ENCODE assay signal across 8 cellular contexts in genomic region chr9:112601-113467, GRCh38. TPM values are rescaled to one million over a fixed set of nuclear protein-coding genes. Genes with fewer than 3 reads are reported as not detected.
DNase-seq lines count a peak whose midpoint lies in the region; ATAC-seq, FAIRE-seq and TF ChIP-seq lines count a peak whose summit lies in the region.
"Not testable (repeated sequence)": the region's sequence is repeated elsewhere in the genome, so short reads cannot be mapped to it uniquely, and the experiment has no call there.

No MANE protein-coding gene starts in this region.

- H3K4me3 ChIP-seq in Caco-2 (ENCODE audit: low read depth, low read length) = peak overlapping the region; percentile 45
- H3K4me3 ChIP-seq in endodermal cell (ENCODE audit: low read length) = peak overlapping the region; percentile 64
- peak overlapping the region in 2 of 4 donors; percentile 36 to 51 for H3K4me3 ChIP-seq in pancreas
- H3K4me3 ChIP-seq in tibial artery = peak overlapping the region; percentile 39 to 53

- H3K9ac ChIP-seq in endodermal cell (ENCODE audit: extremely low read depth, low read length, poor library complexity, severe bottlenecking) = not testable (repeated sequence)

- not testable (repeated sequence) for FAIRE-seq in pancreas (lab: Jason Lieb, UNC)

- POLR2A ChIA-PET in Caco-2 (lab: Charles Lee) = not testable (repeated sequence)

- peak; percentile 11 for ATAC-seq in HG03432 (IDR thresholded peaks at IDR 0.05; ENCODE audit: unreplicated experiment)
- not testable (repeated sequence) for ATAC-seq in T-helper 17 cell; memory B cell (ENCODE audit: low read depth)
- ATAC-seq in pancreas = peak in 3 of 4 donors; percentile 11 to 39 (median 13)

- not testable (repeated sequence) for BruUV-seq in Caco-2 (replicated peaks; lab: Mats Ljungman, UMichigan)

- 0 to 7% methylated on average over 8 to 48 of the region's 54 CpGs for WGBS in endodermal cell (ENCODE audit: insufficient coverage in 1 of 2, insufficient read length in 1 of 2), 2 experiments
- 12 to 14% methylated on average over 35 to 50 of the region's 54 CpGs for WGBS in pancreas, 2 donors

- not testable (repeated sequence) for H3K27me3 Mint-ChIP-seq in Caco-2 (ENCODE audit: insufficient read depth, unreplicated experiment)
- H3K27me3 Mint-ChIP-seq in T-helper 17 cell = peaks cover 22% of the 10 kb centered on the region
- peaks cover 30% of the 10 kb centered on the region for H3K27me3 Mint-ChIP-seq in activated naive CD4-positive, alpha-beta T cell treated with anti-CD3 and anti-CD28 coated beads for 36 hours (ENCODE audit: low read depth)
- H3K27me3 Mint-ChIP-seq in endodermal cell (ENCODE audit: insufficient read depth) = peaks cover 90% of the 10 kb centered on the region
- H3K27me3 Mint-ChIP-seq in memory B cell = peaks cover 11% of the 10 kb centered on the region

- CTCF ChIA-PET in Caco-2 (lab: Charles Lee); activated naive CD4-positive, alpha-beta T cell treated with anti-CD3 and anti-CD28 coated beads for 36 hours (lab: Charles Lee): not testable (repeated sequence)

- not testable (repeated sequence) for DNase-seq in Caco-2; T-helper 17 cell; activated naive CD4-positive, alpha-beta T cell treated with anti-CD3 and anti-CD28 coated beads for 36 hours; pancreas; tibial artery
- DNase-seq in endodermal cell (peak; percentile 58), memory B cell (ENCODE audit: low spot score in 2 of 2) (peak; percentile 16 to 24)

- H3K36me3 Mint-ChIP-seq in Caco-2 (ENCODE audit: insufficient read depth, unreplicated experiment); T-helper 17 cell (ENCODE audit: low read depth); activated naive CD4-positive, alpha-beta T cell treated with anti-CD3 and anti-CD28 coated beads for 36 hours (ENCODE audit: low read depth); endodermal cell (ENCODE audit: low read depth); memory B cell: not testable (repeated sequence)

- H3K4me1 ChIP-seq in Caco-2; endodermal cell (ENCODE audit: control insufficient read depth, insufficient read depth, low read length); pancreas: not testable (repeated sequence)
- peaks cover 0 to 29% (median 17%) of the 10 kb centered on the region in 4 donors for H3K4me1 ChIP-seq in tibial artery

- H3K4me1 Mint-ChIP-seq in Caco-2 (ENCODE audit: low read depth, unreplicated experiment) = peaks cover 13% of the 10 kb centered on the region
- H3K4me1 Mint-ChIP-seq in T-helper 17 cell = peaks cover 15% of the 10 kb centered on the region
- H3K4me1 Mint-ChIP-seq in activated naive CD4-positive, alpha-beta T cell treated with anti-CD3 and anti-CD28 coated beads for 36 hours (ENCODE audit: low read depth) = peaks cover 21% of the 10 kb centered on the region
- H3K4me1 Mint-ChIP-seq in endodermal cell = not testable (repeated sequence)
- peaks cover 12% of the 10 kb centered on the region for H3K4me1 Mint-ChIP-seq in memory B cell

- H3K27ac Mint-ChIP-seq in Caco-2 (ENCODE audit: unreplicated experiment); activated naive CD4-positive, alpha-beta T cell treated with anti-CD3 and anti-CD28 coated beads for 36 hours; endodermal cell; memory B cell: not testable (repeated sequence)
- H3K27ac Mint-ChIP-seq in T-helper 17 cell = peak overlapping the region; percentile 2

- not testable (repeated sequence) for H3K9me3 Mint-ChIP-seq in Caco-2 (ENCODE audit: unreplicated experiment); activated naive CD4-positive, alpha-beta T cell treated with anti-CD3 and anti-CD28 coated beads for 36 hours; endodermal cell; memory B cell

- H3K36me3 ChIP-seq in Caco-2 (ENCODE audit: control insufficient read depth, insufficient read depth, low read length); endodermal cell (ENCODE audit: control insufficient read depth, insufficient read depth, low read length); pancreas; tibial artery: not testable (repeated sequence)

- intact Hi-C loops in Caco-2 (cut with micrococcal nuclease; ENCODE audit: unreplicated experiment); activated naive CD4-positive, alpha-beta T cell treated with anti-CD3 and anti-CD28 coated beads for 36 hours (cut with micrococcal nuclease); pancreas (cut with DNase I); tibial artery (cut with DNase I; ENCODE audit: low total_unique reads): not testable (repeated sequence)

- not testable (repeated sequence) for TF ChIP-seq CTCF in Caco-2 (IDR thresholded peaks at IDR 0.05; ENCODE audit: insufficient read depth in 1 of 2, low read depth in 1 of 2, low read length in 1 of 2, severe bottlenecking in 1 of 2, unreplicated experiment in 1 of 2); endodermal cell (conservative IDR thresholded peaks at IDR 0.05); pancreas (IDR thresholded peaks at IDR 0.05); tibial artery (IDR thresholded peaks at IDR 0.05)

- not testable (repeated sequence) for H3K27me3 ChIP-seq in Caco-2 (replicated peaks; ENCODE audit: control insufficient read depth, insufficient read depth, low read length)
- H3K27me3 ChIP-seq in endodermal cell (ENCODE audit: control insufficient read depth, insufficient read depth, low read length, poor library complexity, severe bottlenecking) = peaks cover 99% of the 10 kb centered on the region
- peaks cover 0 to 25% (median 6%) of the 10 kb centered on the region in 4 donors for H3K27me3 ChIP-seq in pancreas
- H3K27me3 ChIP-seq in tibial artery = peaks cover 0 to 57% of the 10 kb centered on the region in 2 donors

- H3K9me3 ChIP-seq in Caco-2; T-helper 17 cell (ENCODE audit: control insufficient read depth, low read length, poor library complexity, severe bottlenecking); endodermal cell (ENCODE audit: control insufficient read depth, low read length); pancreas; tibial artery: not testable (repeated sequence)

- H3K4me3 Mint-ChIP-seq in Caco-2 (ENCODE audit: unreplicated experiment) (peak overlapping the region; percentile 71), endodermal cell (peak overlapping the region; percentile 61)
- H3K4me3 Mint-ChIP-seq in T-helper 17 cell, memory B cell: not testable (repeated sequence)
- H3K4me3 Mint-ChIP-seq in activated naive CD4-positive, alpha-beta T cell treated with anti-CD3 and anti-CD28 coated beads for 36 hours = peak overlapping the region; percentile 42

- H3K27ac ChIP-seq in endodermal cell (ENCODE audit: low read depth, low read length); pancreas; tibial artery: not testable (repeated sequence)

RNA-seq across cellular contexts. Expression of gene FOXD4, which starts 5.4 kb away (rescaled TPM):
- total RNA-seq in Caco-2 (2022) (0.56 and 0.93 TPM in 2 replicates), T-helper 17 cell (not detected), endodermal cell (under 1 TPM in 1 of 2 donors, not detected in 1; 0.26 TPM), pancreas (under 1 TPM in 5 of 6 donors, not detected in 1; 0.12 to 0.35 (median 0.24) TPM)
- total RNA-seq in activated naive CD4-positive, alpha-beta T cell treated with anti-CD3 and anti-CD28 coated beads for 36 hours = not detected
- 0.14 TPM for polyA plus RNA-seq in endodermal cell (2013, experiment 1 of 2)
- polyA plus RNA-seq in endodermal cell (2013, experiment 2 of 2) = not detected
- under 1 TPM; 0.38 to 0.68 TPM for polyA plus RNA-seq in pancreas
